In the genomic region with DNA sequence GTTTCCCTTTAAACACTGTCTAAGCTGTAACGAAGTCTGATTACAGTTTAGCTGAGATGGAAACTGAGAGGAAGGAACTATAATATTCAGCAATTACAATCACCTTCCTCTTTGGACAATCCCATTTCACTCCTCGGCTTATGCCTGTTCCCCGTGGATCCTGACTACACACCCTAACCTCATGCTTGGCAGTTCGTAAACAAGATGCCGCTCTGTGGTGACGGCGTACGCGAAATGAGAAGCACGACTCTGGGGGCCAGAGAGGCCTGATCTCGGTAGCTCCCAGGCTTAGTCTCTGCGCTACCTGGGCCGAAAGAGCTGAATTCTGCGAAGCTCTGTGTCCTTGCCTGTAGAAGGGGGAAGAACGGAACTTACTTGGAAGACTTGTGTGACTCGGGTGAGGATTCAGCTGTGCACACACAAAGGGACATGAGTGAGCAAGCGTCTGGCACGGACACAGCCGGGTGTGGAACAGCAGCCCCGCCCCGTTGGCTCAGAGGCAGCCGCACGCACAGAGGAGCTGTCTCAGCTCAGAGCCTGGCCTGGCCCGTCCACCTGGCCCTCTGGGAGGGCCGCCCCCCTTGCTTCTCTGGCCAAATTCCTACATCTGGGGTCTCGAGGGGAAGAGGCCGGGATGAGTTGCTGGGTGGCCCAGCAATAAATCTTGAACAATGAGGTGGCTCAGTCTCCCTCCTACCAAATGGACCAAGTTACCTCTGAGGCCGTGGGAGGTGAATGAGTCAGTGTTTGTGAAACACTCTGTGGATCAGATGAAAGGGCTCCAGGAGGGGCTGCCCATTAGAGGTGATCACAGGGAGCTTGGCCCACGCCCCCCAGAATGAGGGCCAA, we compare ENCODE assay signal across 9 cellular contexts.
DNase-seq lines count a peak whose midpoint lies in the region; ATAC-seq and TF ChIP-seq lines count a peak whose summit lies in the region.
"Had no signal": no experiment of that assay in that cellular context is flagged by ENCODE, and none has a peak within 500 bp of the region (broad histone marks: within the 10 kb centered on the region; RNA-seq: fewer than 3 reads in every experiment).

No MANE protein-coding gene starts in this region.

- H3K9ac ChIP-seq in MM.1S (ENCODE audit: low read length), result no peak overlapping the region

- no peaks in the 10 kb centered on the region for H3K36me3 Mint-ChIP-seq in nephron (ENCODE audit: low read depth)

- no peaks in the 10 kb centered on the region for H3K27me3 ChIP-seq in MM.1S (replicated peaks; ENCODE audit: insufficient read depth, low read length)

- ATAC-seq in HG02852 (IDR thresholded peaks at IDR 0.05; ENCODE audit: unreplicated experiment) (no peak), left lobe of liver (no peak), HG02763 (IDR thresholded peaks at IDR 0.05; ENCODE audit: unreplicated experiment) (no peak)

- H3K9me3 Mint-ChIP-seq in nephron, result no peaks in the 10 kb centered on the region

- H3K9me2 ChIP-seq in MM.1S (replicated peaks; ENCODE audit: insufficient read depth, low read length), result no peaks in the 10 kb centered on the region

- DNase-seq in AG10803 (ENCODE audit: low read depth) (peak; percentile 16), MM.1S (no peak), dermis microvascular lymphatic vessel endothelial cell (ENCODE audit: low read depth in 2 of 2) (peak; percentile 10 to 69), left lobe of liver (ENCODE audit: low spot score) (no peak)
- no peak for DNase-seq in effector CD8-positive, alpha-beta T cell (lab: John Stamatoyannopoulos, UW)
- DNase-seq: DND-41 had no signal

- H3K27ac Mint-ChIP-seq in nephron, result peak overlapping the region in 2 of 3 experiments; percentile 21 to 55

- TF ChIP-seq CTCF in AG10803 (conservative IDR thresholded peaks at IDR 0.05; ENCODE audit: low read length) (no peak), MM.1S (IDR thresholded peaks at IDR 0.05; ENCODE audit: low read length) (no peak), nephron (IDR thresholded peaks at IDR 0.05; ENCODE audit: unreplicated experiment in 3 of 3) (no peak)

- H3F3A ChIP-seq in MM.1S (ENCODE audit: insufficient read depth, low read length), result no peaks in the 10 kb centered on the region

- H3K79me2 ChIP-seq in MM.1S (ENCODE audit: low read length), result no peaks in the 10 kb centered on the region

- H2AFZ ChIP-seq in MM.1S (ENCODE audit: low read length), result no peak overlapping the region

- H3K27me3 Mint-ChIP-seq in nephron (ENCODE audit: low read depth), result peaks cover 17% of the 10 kb centered on the region

- 0 out of 2 replicates have a peak overlapping the region, but pooled peaks have one; percentile 18 for H3K4me2 ChIP-seq in MM.1S (ENCODE audit: low read depth, low read length)

- no peaks in the 10 kb centered on the region for H3K4me1 ChIP-seq in MM.1S (ENCODE audit: low read length)

- no peaks in the 10 kb centered on the region for H3K36me3 ChIP-seq in MM.1S (replicated peaks; ENCODE audit: insufficient read depth, low read length)

- peaks cover 37% of the 10 kb centered on the region for H3K4me1 Mint-ChIP-seq in nephron

- no peak overlapping the region for H3K4me3 Mint-ChIP-seq in nephron

- H3K4me3 ChIP-seq in AG10803 (ENCODE audit: low read length), result no peak overlapping the region
- H3K4me3 ChIP-seq in MM.1S (ENCODE audit: low read length), result no peak overlapping the region; the same call in 1 of the 2 replicates

- H3K9me3 ChIP-seq in MM.1S (replicated peaks; ENCODE audit: insufficient read depth, low read length), result no peaks in the 10 kb centered on the region

- H4K20me1 ChIP-seq in MM.1S (ENCODE audit: insufficient read depth, low read length), result no peaks in the 10 kb centered on the region

- no peak overlapping the region for H3K27ac ChIP-seq in MM.1S (ENCODE audit: low read length)

Comparison
In these comparisons a context has a peak if more than half of its experiments do, and no peak if none do; other contexts are left out.
1. DNase-seq: peak in AG10803 (single experiment) and dermis microvascular lymphatic vessel endothelial cell (2 of 2); none in MM.1S (single experiment), left lobe of liver (single experiment) and effector CD8-positive, alpha-beta T cell (single experiment).